Comparison of ENCODE assay signal across 8 cellular contexts in genomic region chr2:84905181-84906107, GRCh38. TPM values are rescaled to one million over a fixed set of nuclear protein-coding genes. Genes with fewer than 3 reads are reported as not detected.
DNase-seq lines count a peak whose midpoint lies in the region; ATAC-seq, FAIRE-seq and TF ChIP-seq lines count a peak whose summit lies in the region.

TMSB10 (plus strand) TSS chr2:84905656.

- no peaks in the 10 kb centered on the region for H3K27me3 Mint-ChIP-seq in CD14-positive monocyte (ENCODE audit: low read depth in 3 of 3)
- H3K27me3 Mint-ChIP-seq in activated CD4-positive, alpha-beta memory T cell treated with anti-CD3 and anti-CD28 coated beads, Interleukin-2, amount 10 ng/mL, durations not matched to agents 7 days and 5 days = no peaks in the 10 kb centered on the region

- peaks cover 0 to 12% (median 3%) of the 10 kb centered on the region in 7 donors for H3K9me3 Mint-ChIP-seq in CD14-positive monocyte
- H3K9me3 Mint-ChIP-seq in activated CD4-positive, alpha-beta memory T cell treated with anti-CD3 and anti-CD28 coated beads, Interleukin-2, amount 10 ng/mL, durations not matched to agents 7 days and 5 days = peaks cover 16% of the 10 kb centered on the region

- peak within 1 kb of the TSS; percentile 94 to 96 for H3K4me3 Mint-ChIP-seq in CD14-positive monocyte
- peak within 1 kb of the TSS; percentile 89 for H3K4me3 Mint-ChIP-seq in activated CD4-positive, alpha-beta memory T cell treated with anti-CD3 and anti-CD28 coated beads, Interleukin-2, amount 10 ng/mL, durations not matched to agents 7 days and 5 days

- FAIRE-seq in GM19239 (lab: Jason Lieb, UNC) = peak; percentile 48

- H3K27me3 ChIP-seq in lower lobe of right lung (ENCODE audit: low read depth) = no peaks in the 10 kb centered on the region

- peak; percentile 62 for ATAC-seq in HG03442 (IDR thresholded peaks at IDR 0.05; ENCODE audit: unreplicated experiment)
- ATAC-seq in lower lobe of right lung = peak; percentile 92 to 95

- H3K9me3 ChIP-seq in lower lobe of right lung = no peaks in the 10 kb centered on the region

- POLR2A ChIA-PET in activated CD4-positive, alpha-beta memory T cell treated with anti-CD3 and anti-CD28 coated beads, Interleukin-2, amount 10 ng/mL, durations not matched to agents 7 days and 5 days (lab: Charles Lee) = interaction anchor here (0.7 to 12.6 kb wide), 19 partner anchors 9 to 452 kb away, joined by 3 to 467 read pairs (median 8); partner anchors contain the start of genes KCMF1, SUCLG1, TGOLN2 and TRABD2A

- peaks cover 11 to 23% of the 10 kb centered on the region in 2 donors for H3K36me3 Mint-ChIP-seq in CD14-positive monocyte
- peaks cover 55% of the 10 kb centered on the region for H3K36me3 Mint-ChIP-seq in activated CD4-positive, alpha-beta memory T cell treated with anti-CD3 and anti-CD28 coated beads, Interleukin-2, amount 10 ng/mL, durations not matched to agents 7 days and 5 days (ENCODE audit: low read depth)

- H3K4me1 Mint-ChIP-seq in CD14-positive monocyte = peaks cover 64% of the 10 kb centered on the region
- peaks cover 67% of the 10 kb centered on the region for H3K4me1 Mint-ChIP-seq in activated CD4-positive, alpha-beta memory T cell treated with anti-CD3 and anti-CD28 coated beads, Interleukin-2, amount 10 ng/mL, durations not matched to agents 7 days and 5 days

- peaks cover 30% of the 10 kb centered on the region for H3K4me1 ChIP-seq in lower lobe of right lung

- H3K27ac Mint-ChIP-seq in CD14-positive monocyte = peak within 1 kb of the TSS; percentile 88 to 96 (median 93)
- H3K27ac Mint-ChIP-seq in activated CD4-positive, alpha-beta memory T cell treated with anti-CD3 and anti-CD28 coated beads, Interleukin-2, amount 10 ng/mL, durations not matched to agents 7 days and 5 days = peak within 1 kb of the TSS; percentile 94

- intact Hi-C loops in CD14-positive monocyte (cut with micrococcal nuclease) (no loop called here), lower lobe of right lung (cut with DNase I) (no loop called here)

- CTCF ChIA-PET in activated CD4-positive, alpha-beta memory T cell treated with anti-CD3 and anti-CD28 coated beads, Interleukin-2, amount 10 ng/mL, durations not matched to agents 7 days and 5 days (lab: Charles Lee) = interaction anchor here (0.9 to 4.8 kb wide), 6 partner anchors 15 to 24 kb away, joined by 3 to 105 read pairs (median 15); partner anchors contain the start of gene TRABD2A

- peak within 1 kb of the TSS; percentile 95 for H3K27ac ChIP-seq in lower lobe of right lung

- DNase-seq in CD14-positive monocyte (ENCODE audit: low spot score) (peak; percentile 80), GM19239 (ENCODE audit: insufficient read length, low spot score) (peak; percentile 72), NCI-H82 (lab: John Stamatoyannopoulos, UW) (peak; percentile 89), ecto neural progenitor cell (ENCODE audit: low spot score) (peak; percentile 90), lower lobe of right lung (peak; percentile 91)
- DNase-seq in activated CD4-positive, alpha-beta memory T cell treated with anti-CD3 and anti-CD28 coated beads, Interleukin-2, amount 10 ng/mL, durations not matched to agents 7 days and 5 days = peak; percentile 91
- DNase-seq in stimulated activated CD4-positive, alpha-beta T cell treated with anti-CD3 and anti-CD28 coated beads, TNF-alpha, amount 100 ng/mL, for 24 hours (ENCODE audit: low read depth in 3 of 3) = peak; percentile 74 to 82 (median 76)

- peak; percentile 21 for TF ChIP-seq CTCF in CD14-positive monocyte (IDR thresholded peaks at IDR 0.05)
- peak; percentile 30 for TF ChIP-seq CTCF in lower lobe of right lung (IDR thresholded peaks at IDR 0.05)

- no peaks in the 10 kb centered on the region for H3K36me3 ChIP-seq in lower lobe of right lung

- peak within 1 kb of the TSS; percentile 73 for H3K4me3 ChIP-seq in lower lobe of right lung

RNA-seq across cellular contexts. Expression of gene TMSB10, which starts in this region (rescaled TPM):
- 1,000 to 10,000 TPM; 5,130 to 6,847 TPM for polyA plus RNA-seq in CD14-positive monocyte
- 1,000 to 10,000 TPM; 5,686 to 5,768 TPM for total RNA-seq in activated CD4-positive, alpha-beta memory T cell treated with anti-CD3 and anti-CD28 coated beads, Interleukin-2, amount 10 ng/mL, durations not matched to agents 7 days and 5 days
- 1,739 TPM for total RNA-seq in lower lobe of right lung

Comparison
In these comparisons a context has a peak if more than half of its experiments do, and no peak if none do; other contexts are left out.
1. Peak in every context shown above with its lines: DNase-seq, ATAC-seq, H3K4me3 ChIP-seq and H3K27ac ChIP-seq.